8 cellular contexts compared by ENCODE assay signal in genomic region chr7:4883352-4884144, GRCh38. TPM values are rescaled to one million over a fixed set of nuclear protein-coding genes. Genes with fewer than 3 reads are reported as not detected.
A peak's percentile ranks its signal among the peaks of the same experiment; 100 is the strongest.
DNase-seq lines count a peak whose midpoint lies in the region; ATAC-seq and TF ChIP-seq lines count a peak whose summit lies in the region.

TSS of gene RADIL (minus strand) at chr7:4883716. CDS start at chr7:4878139, 5,577 bp downstream.

- H3K27ac Mint-ChIP-seq in nephron progenitor cell = peak within 1 kb of the TSS; percentile 70

- H3K4me1 Mint-ChIP-seq in nephron progenitor cell = peaks cover 33% of the 10 kb centered on the region

- H3K36me3 Mint-ChIP-seq in nephron progenitor cell (ENCODE audit: low read depth) = no peaks in the 10 kb centered on the region

- no peaks in the 10 kb centered on the region for H3K9me3 Mint-ChIP-seq in nephron progenitor cell

- no peaks in the 10 kb centered on the region for H3K36me3 ChIP-seq in Peyer's patch

- ATAC-seq in GM19397 (IDR thresholded peaks at IDR 0.05; ENCODE audit: unreplicated experiment) = peak; percentile 70

- H3K4me1 ChIP-seq in Peyer's patch = peaks cover 0 to 12% (median 4%) of the 10 kb centered on the region in 4 donors

- peak within 1 kb of the TSS; percentile 14 to 76 (median 66) for H3K27ac ChIP-seq in Peyer's patch

- TF ChIP-seq POLR2A in Peyer's patch (IDR thresholded peaks at IDR 0.05) = no peak

- peaks cover 0 to 9% of the 10 kb centered on the region in 2 donors for H3K27me3 ChIP-seq in Peyer's patch

- peak within 1 kb of the TSS; percentile 85 for H3K4me3 Mint-ChIP-seq in nephron progenitor cell

- peak; percentile 95 for DNase-seq in Ammon's horn (ENCODE audit: low spot score)
- peak; percentile 77 for DNase-seq in Jurkat, Clone E6-1 (ENCODE audit: low read depth, low spot score)
- peak; percentile 53 to 87 (median 84) for DNase-seq in Peyer's patch
- DNase-seq in activated effector memory CD4-positive, alpha-beta T cell treated with anti-CD3 and anti-CD28 coated beads, Interleukin-2, amount 50 U/mL, for 16 hours = peak; percentile 93
- DNase-seq in fibroblast of the aortic adventitia (ENCODE audit: low read depth) = peak; percentile 88
- peak; percentile 98 for DNase-seq in nephron progenitor cell
- DNase-seq in stimulated activated naive CD4-positive, alpha-beta T cell treated with Interleukin-2 at 50 U/mL for 16 hours (lab: John Stamatoyannopoulos, UW) = peak; percentile 75

- TF ChIP-seq CTCF in Peyer's patch (IDR thresholded peaks at IDR 0.05) (peak in 4 of 6 experiments; percentile 33 to 56 (median 40)), fibroblast of the aortic adventitia (IDR thresholded peaks at IDR 0.05; ENCODE audit: insufficient read depth, low read length) (peak; percentile 88), nephron progenitor cell (IDR thresholded peaks at IDR 0.05) (peak; percentile 74)

- no peaks in the 10 kb centered on the region for H3K9me3 ChIP-seq in Peyer's patch

- H3K4me3 ChIP-seq in Jurkat, Clone E6-1 (ENCODE audit: low read length) = peak within 1 kb of the TSS; percentile 49
- peak within 1 kb of the TSS; percentile 30 to 74 (median 49) for H3K4me3 ChIP-seq in Peyer's patch
- H3K4me3 ChIP-seq in fibroblast of the aortic adventitia (ENCODE audit: low read depth, low read length) = peak within 1 kb of the TSS; percentile 66

- peaks cover 21% of the 10 kb centered on the region for H3K27me3 Mint-ChIP-seq in nephron progenitor cell (ENCODE audit: low read depth, poor library complexity)

RNA-seq across cellular contexts. Expression of gene RADIL, which starts in this region (rescaled TPM):
- polyA plus RNA-seq in Jurkat, Clone E6-1 (2012; ENCODE audit: insufficient read depth, insufficient read length) = 7.0 TPM
- total RNA-seq in Peyer's patch (10 to 100 TPM in 1 of 4 donors, 1 to 10 TPM in 3; 1.1 to 16.5 (median 4.5) TPM), fibroblast of the aortic adventitia (ENCODE audit: low replicate concordance) (0.25 and 1.4 TPM in 2 replicates)

Comparison
In these comparisons a context has a peak if more than half of its experiments do, and no peak if none do; other contexts are left out.
1. Peak in every context shown above with its lines: DNase-seq, ATAC-seq, H3K4me3 ChIP-seq and H3K27ac ChIP-seq.